1 cellular context compared by ENCODE assay signal in the genomic region with DNA sequence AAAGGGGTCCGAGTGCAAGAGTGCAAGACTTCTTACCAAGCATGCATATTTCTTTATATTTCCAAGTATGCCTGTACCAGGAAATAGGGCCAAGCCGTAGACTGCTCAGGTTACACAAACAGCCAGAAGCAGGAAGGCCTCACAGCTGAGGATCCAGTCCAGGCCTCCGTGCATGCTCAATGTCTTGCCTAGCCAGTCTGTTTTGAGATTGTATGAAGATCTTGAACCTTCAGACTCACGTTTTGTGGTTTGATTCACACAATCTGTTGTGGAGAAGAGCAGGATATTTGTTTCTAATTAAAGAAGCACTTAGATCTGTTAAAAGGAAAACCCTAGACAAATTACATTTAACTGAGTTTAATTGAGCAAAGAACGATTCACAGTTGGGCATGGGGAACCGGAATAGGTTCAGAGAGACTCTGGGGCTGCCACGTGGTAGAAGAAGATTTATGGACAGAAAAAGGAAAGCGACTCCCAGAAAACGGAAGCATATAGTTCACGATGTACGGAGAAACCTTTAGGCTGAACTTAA.
TF ChIP-seq lines count a peak whose summit lies in the region.

No MANE protein-coding gene starts in this region.

TF ChIP-seq in HepG2, 621 proteins besides CTCF, POLR2A, EP300 and RAD21 (continued from another document and continues in another):
- peak; percentile 18 for TF ChIP-seq ZNF280D (CRISPR knock-in tag; IDR thresholded peaks at IDR 0.05)
- no peak for TF ChIP-seq ZNF484 (CRISPR knock-in tag; IDR thresholded peaks at IDR 0.05; ENCODE audit: borderline replicate concordance, low read depth)
- no peak for TF ChIP-seq ZNF350 (CRISPR knock-in tag; IDR thresholded peaks at IDR 0.05; ENCODE audit: borderline replicate concordance, low read depth)
- TF ChIP-seq, protein P1, sequence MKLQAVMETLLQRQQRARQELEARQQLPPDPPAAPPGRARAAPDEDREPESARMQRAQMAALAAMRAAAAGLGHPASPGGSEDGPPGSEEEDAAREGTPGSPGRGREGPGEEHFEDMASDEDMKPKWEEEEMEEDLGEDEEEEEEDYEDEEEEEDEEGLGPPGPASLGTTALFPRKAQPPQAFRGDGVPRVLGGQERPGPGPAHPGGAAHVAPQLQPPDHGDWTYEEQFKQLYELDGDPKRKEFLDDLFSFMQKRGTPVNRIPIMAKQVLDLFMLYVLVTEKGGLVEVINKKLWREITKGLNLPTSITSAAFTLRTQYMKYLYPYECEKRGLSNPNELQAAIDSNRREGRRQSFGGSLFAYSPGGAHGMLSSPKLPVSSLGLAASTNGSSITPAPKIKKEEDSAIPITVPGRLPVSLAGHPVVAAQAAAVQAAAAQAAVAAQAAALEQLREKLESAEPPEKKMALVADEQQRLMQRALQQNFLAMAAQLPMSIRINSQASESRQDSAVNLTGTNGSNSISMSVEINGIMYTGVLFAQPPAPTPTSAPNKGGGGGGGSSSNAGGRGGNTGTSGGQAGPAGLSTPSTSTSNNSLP (IDR thresholded peaks at IDR 0.05; ENCODE audit: low read depth, low read length): no peak
- no peak for TF ChIP-seq ARID2 (CRISPR knock-in tag; IDR thresholded peaks at IDR 0.05; ENCODE audit: borderline replicate concordance)
- no peak for TF ChIP-seq POGK (CRISPR knock-in tag; conservative IDR thresholded peaks at IDR 0.05)
- no peak for TF ChIP-seq CC2D1A (CRISPR knock-in tag; IDR thresholded peaks at IDR 0.05)
- no peak for TF ChIP-seq NONO (IDR thresholded peaks at IDR 0.05)
- TF ChIP-seq NONO (CRISPR knock-in tag; conservative IDR thresholded peaks at IDR 0.05): no peak
- no peak for TF ChIP-seq SIN3A (IDR thresholded peaks at IDR 0.05; ENCODE audit: borderline replicate concordance, low read depth, low read length)
- TF ChIP-seq, protein P2, sequence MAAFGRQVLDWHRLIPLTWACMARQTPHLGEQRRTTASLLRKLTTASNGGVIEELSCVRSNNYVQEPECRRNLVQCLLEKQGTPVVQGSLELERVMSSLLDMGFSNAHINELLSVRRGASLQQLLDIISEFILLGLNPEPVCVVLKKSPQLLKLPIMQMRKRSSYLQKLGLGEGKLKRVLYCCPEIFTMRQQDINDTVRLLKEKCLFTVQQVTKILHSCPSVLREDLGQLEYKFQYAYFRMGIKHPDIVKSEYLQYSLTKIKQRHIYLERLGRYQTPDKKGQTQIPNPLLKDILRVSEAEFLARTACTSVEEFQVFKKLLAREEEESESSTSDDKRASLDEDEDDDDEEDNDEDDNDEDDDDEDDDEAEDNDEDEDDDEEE (CRISPR knock-in tag; IDR thresholded peaks at IDR 0.05): no peak
- TF ChIP-seq ZNF597 (CRISPR knock-in tag; IDR thresholded peaks at IDR 0.05): no peak
- no peak for TF ChIP-seq ATAD3A (CRISPR knock-in tag; IDR thresholded peaks at IDR 0.05)
- TF ChIP-seq, protein P3, sequence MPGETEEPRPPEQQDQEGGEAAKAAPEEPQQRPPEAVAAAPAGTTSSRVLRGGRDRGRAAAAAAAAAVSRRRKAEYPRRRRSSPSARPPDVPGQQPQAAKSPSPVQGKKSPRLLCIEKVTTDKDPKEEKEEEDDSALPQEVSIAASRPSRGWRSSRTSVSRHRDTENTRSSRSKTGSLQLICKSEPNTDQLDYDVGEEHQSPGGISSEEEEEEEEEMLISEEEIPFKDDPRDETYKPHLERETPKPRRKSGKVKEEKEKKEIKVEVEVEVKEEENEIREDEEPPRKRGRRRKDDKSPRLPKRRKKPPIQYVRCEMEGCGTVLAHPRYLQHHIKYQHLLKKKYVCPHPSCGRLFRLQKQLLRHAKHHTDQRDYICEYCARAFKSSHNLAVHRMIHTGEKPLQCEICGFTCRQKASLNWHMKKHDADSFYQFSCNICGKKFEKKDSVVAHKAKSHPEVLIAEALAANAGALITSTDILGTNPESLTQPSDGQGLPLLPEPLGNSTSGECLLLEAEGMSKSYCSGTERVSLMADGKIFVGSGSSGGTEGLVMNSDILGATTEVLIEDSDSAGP (CRISPR knock-in tag; IDR thresholded peaks at IDR 0.05; ENCODE audit: borderline replicate concordance): no peak
- no peak for TF ChIP-seq ZFYVE20 (CRISPR knock-in tag; IDR thresholded peaks at IDR 0.05; ENCODE audit: borderline replicate concordance, low read depth)
- no peak for TF ChIP-seq SMC3 (IDR thresholded peaks at IDR 0.05; ENCODE audit: low read length)
- TF ChIP-seq, protein P4, sequence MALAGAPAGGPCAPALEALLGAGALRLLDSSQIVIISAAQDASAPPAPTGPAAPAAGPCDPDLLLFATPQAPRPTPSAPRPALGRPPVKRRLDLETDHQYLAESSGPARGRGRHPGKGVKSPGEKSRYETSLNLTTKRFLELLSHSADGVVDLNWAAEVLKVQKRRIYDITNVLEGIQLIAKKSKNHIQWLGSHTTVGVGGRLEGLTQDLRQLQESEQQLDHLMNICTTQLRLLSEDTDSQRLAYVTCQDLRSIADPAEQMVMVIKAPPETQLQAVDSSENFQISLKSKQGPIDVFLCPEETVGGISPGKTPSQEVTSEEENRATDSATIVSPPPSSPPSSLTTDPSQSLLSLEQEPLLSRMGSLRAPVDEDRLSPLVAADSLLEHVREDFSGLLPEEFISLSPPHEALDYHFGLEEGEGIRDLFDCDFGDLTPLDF (CRISPR knock-in tag; IDR thresholded peaks at IDR 0.05): no peak
- TF ChIP-seq MBNL3 (CRISPR knock-in tag; conservative IDR thresholded peaks at IDR 0.05): no peak
- TF ChIP-seq ZNF382 (CRISPR knock-in tag; IDR thresholded peaks at IDR 0.05; ENCODE audit: borderline replicate concordance): no peak
- no peak for TF ChIP-seq ZNF354B (CRISPR knock-in tag; IDR thresholded peaks at IDR 0.05)
- 0 out of 2 replicates have a peak, but pooled peaks have one; percentile 2 for TF ChIP-seq FOSL2 (CRISPR knock-in tag; IDR thresholded peaks at IDR 0.05)
- TF ChIP-seq ZNF547 (CRISPR knock-in tag; IDR thresholded peaks at IDR 0.05): no peak
- TF ChIP-seq GATAD2A (CRISPR knock-in tag; IDR thresholded peaks at IDR 0.05): no peak; the same call in 1 of the 2 replicates
- TF ChIP-seq PHF8 (CRISPR knock-in tag; IDR thresholded peaks at IDR 0.05): peak; percentile 53; the same call in 1 of the 2 replicates
- no peak for TF ChIP-seq SOX6 (IDR thresholded peaks at IDR 0.05)
- no peak for TF ChIP-seq SOX6 (CRISPR knock-in tag; IDR thresholded peaks at IDR 0.05)
- TF ChIP-seq FOXP1 (IDR thresholded peaks at IDR 0.05): no peak
- TF ChIP-seq FOXP1 (CRISPR knock-in tag; IDR thresholded peaks at IDR 0.05): no peak
- peak; percentile 27 for TF ChIP-seq PHF5A (CRISPR knock-in tag; IDR thresholded peaks at IDR 0.05; ENCODE audit: low read depth, unreplicated experiment)
- TF ChIP-seq, protein P5, sequence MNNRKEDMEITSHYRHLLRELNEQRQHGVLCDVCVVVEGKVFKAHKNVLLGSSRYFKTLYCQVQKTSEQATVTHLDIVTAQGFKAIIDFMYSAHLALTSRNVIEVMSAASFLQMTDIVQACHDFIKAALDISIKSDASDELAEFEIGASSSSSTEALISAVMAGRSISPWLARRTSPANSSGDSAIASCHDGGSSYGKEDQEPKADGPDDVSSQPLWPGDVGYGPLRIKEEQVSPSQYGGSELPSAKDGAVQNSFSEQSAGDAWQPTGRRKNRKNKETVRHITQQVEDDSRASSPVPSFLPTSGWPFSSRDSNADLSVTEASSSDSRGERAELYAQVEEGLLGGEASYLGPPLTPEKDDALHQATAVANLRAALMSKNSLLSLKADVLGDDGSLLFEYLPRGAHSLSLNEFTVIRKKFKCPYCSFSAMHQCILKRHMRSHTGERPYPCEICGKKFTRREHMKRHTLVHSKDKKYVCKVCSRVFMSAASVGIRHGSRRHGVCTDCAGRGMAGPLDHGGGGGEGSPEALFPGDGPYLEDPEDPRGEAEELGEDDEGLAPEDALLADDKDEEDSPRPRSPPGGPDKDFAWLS (CRISPR knock-in tag; IDR thresholded peaks at IDR 0.05; ENCODE audit: borderline replicate concordance): no peak
- no peak for TF ChIP-seq ZNF430 (CRISPR knock-in tag; IDR thresholded peaks at IDR 0.05)
- TF ChIP-seq FOXC1 (CRISPR knock-in tag; IDR thresholded peaks at IDR 0.05; ENCODE audit: borderline replicate concordance): no peak
- TF ChIP-seq ETV6 (CRISPR knock-in tag; conservative IDR thresholded peaks at IDR 0.05): no peak
- TF ChIP-seq NR2F2 (IDR thresholded peaks at IDR 0.05; ENCODE audit: borderline replicate concordance, low read depth): no peak
- no peak for TF ChIP-seq ASH2L (IDR thresholded peaks at IDR 0.05; ENCODE audit: insufficient read length, low read depth, low read length)
- no peak for TF ChIP-seq MIXL1 (CRISPR knock-in tag; IDR thresholded peaks at IDR 0.05)
- no peak for TF ChIP-seq SRY (CRISPR knock-in tag; IDR thresholded peaks at IDR 0.05)
- peak; percentile 16; the same call in 1 of the 2 replicates for TF ChIP-seq SPEN (CRISPR knock-in tag; IDR thresholded peaks at IDR 0.05; ENCODE audit: low read depth)
- no peak for TF ChIP-seq NFYC (CRISPR knock-in tag; IDR thresholded peaks at IDR 0.05)
- TF ChIP-seq ZNF678 (CRISPR knock-in tag; IDR thresholded peaks at IDR 0.05): no peak
- 0 out of 2 replicates have a peak, but pooled peaks have one; percentile 13 for TF ChIP-seq NCOA2 (CRISPR knock-in tag; IDR thresholded peaks at IDR 0.05)
- TF ChIP-seq TRIM22 (IDR thresholded peaks at IDR 0.05): no peak
- TF ChIP-seq TCF12 (IDR thresholded peaks at IDR 0.05): no peak
- no peak for TF ChIP-seq TCF12 (CRISPR knock-in tag; IDR thresholded peaks at IDR 0.05)
- 0 out of 2 replicates have a peak, but pooled peaks have one; percentile 17 for TF ChIP-seq PITX1 (CRISPR knock-in tag; IDR thresholded peaks at IDR 0.05)
- no peak for TF ChIP-seq DRAP1 (CRISPR knock-in tag; IDR thresholded peaks at IDR 0.05)
- no peak for TF ChIP-seq PHB2 (IDR thresholded peaks at IDR 0.05; ENCODE audit: partially characterized antibody)
- no peak for TF ChIP-seq MAF1 (CRISPR knock-in tag; IDR thresholded peaks at IDR 0.05; ENCODE audit: borderline replicate concordance)
- 0 out of 2 replicates have a peak, but pooled peaks have one; percentile 49 for TF ChIP-seq HDAC6 (IDR thresholded peaks at IDR 0.05; ENCODE audit: low read depth, low read length)
